In the genomic region with DNA sequence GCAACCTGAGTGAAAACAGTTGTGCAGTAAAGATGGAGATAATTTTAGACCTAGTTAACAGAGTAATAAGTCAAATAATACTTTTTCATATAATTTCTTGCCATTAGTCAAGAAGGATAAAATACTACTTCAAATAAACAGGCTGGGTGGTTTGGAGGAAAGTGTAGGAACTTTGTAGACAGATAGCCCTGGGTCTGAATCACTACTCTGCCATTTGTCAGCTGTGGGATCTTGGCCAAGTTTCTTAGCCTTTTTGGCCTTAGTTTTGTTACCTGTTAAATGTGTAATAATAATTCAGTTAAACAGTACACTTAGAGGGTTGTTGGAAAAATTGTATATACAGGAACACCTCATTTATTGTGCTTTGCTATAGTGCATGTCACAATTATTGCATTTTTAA, we compare ENCODE assay signal across 23 cellular contexts.
DNase-seq lines count a peak whose midpoint lies in the region; ATAC-seq and TF ChIP-seq lines count a peak whose summit lies in the region.
"Had no signal": no experiment of that assay in that cellular context is flagged by ENCODE, and none has a peak within 500 bp of the region (broad histone marks: within the 10 kb centered on the region; RNA-seq: fewer than 3 reads in every experiment).

No MANE protein-coding gene starts in this region.

- H2BK5ac ChIP-seq in IMR-90 (ENCODE audit: low read depth, low read length, poor library complexity, severe bottlenecking): no peak overlapping the region
- H2BK5ac ChIP-seq in neuronal stem cell (ENCODE audit: low read length): no peak overlapping the region

- no peak for ATAC-seq in IMR-90 (ENCODE audit: low read depth)
- ATAC-seq in HG02885 (IDR thresholded peaks at IDR 0.05; ENCODE audit: poor library complexity, unreplicated experiment): no peak
- ATAC-seq: HepG2 had no signal

- dilution Hi-C loops in IMR-90 (cut with HindIII; ENCODE audit: low sequenced_read_pairs, unreplicated experiment): no loop called here

- H2AK9ac ChIP-seq in IMR-90 (replicated peaks; ENCODE audit: low read depth, low read length, poor library complexity): no peak overlapping the region

- H4K8ac ChIP-seq in IMR-90 (ENCODE audit: low read depth in 2 of 2, low read length in 2 of 2) (no peak overlapping the region), neuronal stem cell (ENCODE audit: low read depth, low read length) (no peak overlapping the region)

- H3K14ac ChIP-seq in IMR-90 (replicated peaks; ENCODE audit: low read depth, low read length) (no peak overlapping the region), neuronal stem cell (ENCODE audit: low read length) (no peak overlapping the region)

- H3K27me3 ChIP-seq in IMR-90 (ENCODE audit: control insufficient read depth, insufficient read depth, low read length): no peaks in the 10 kb centered on the region; the same call in 1 of the 2 replicates
- no peaks in the 10 kb centered on the region for H3K27me3 ChIP-seq in SK-N-SH (ENCODE audit: insufficient read depth)
- no peaks in the 10 kb centered on the region for H3K27me3 ChIP-seq in neuronal stem cell (ENCODE audit: control insufficient read depth in 3 of 3, insufficient read depth in 3 of 3, low read depth in 1 of 3, low read length in 3 of 3)
- H3K27me3 ChIP-seq: BE2C had no signal

- H3K4me2 ChIP-seq in IMR-90 (ENCODE audit: low read depth, low read length) (no peak overlapping the region), SK-N-SH (no peak overlapping the region), neuronal stem cell (ENCODE audit: insufficient read depth, low read length, poor library complexity, severe bottlenecking) (no peak overlapping the region)
- H3K4me2 ChIP-seq: PC-9 had no signal

- BruUV-seq in IMR-90 (replicated peaks; lab: Mats Ljungman, UMichigan): no TSS peak

- H3K23ac ChIP-seq in IMR-90 (ENCODE audit: low read depth, low read length) (no peak overlapping the region), neuronal stem cell (ENCODE audit: low read depth, low read length, poor library complexity) (no peak overlapping the region)

- H3K27me3 Mint-ChIP-seq in activated T-helper 1 cell treated with anti-CD3 and anti-CD28 coated beads, Interleukin-12 subunit alpha, Interleukin-12 subunit beta, Interleukin-2, Interleukin-4 antibody, amounts not matched to agents 30 ng/mL and 10 ng/mL and 1 ng/mL, durations not matched to agents 14 hours and 24 hours and 36 hours (ENCODE audit: insufficient read depth): no peaks in the 10 kb centered on the region

- intact Hi-C loops in IMR-90 (cut with micrococcal nuclease): no loop called here
- intact Hi-C loops in activated T-helper 1 cell treated with anti-CD3 and anti-CD28 coated beads, Interleukin-12 subunit alpha, Interleukin-12 subunit beta, Interleukin-2, Interleukin-4 antibody, amounts not matched to agents 30 ng/mL and 10 ng/mL and 1 ng/mL, durations not matched to agents 14 hours and 24 hours and 36 hours (cut with micrococcal nuclease): no loop called here

- H2AK5ac ChIP-seq in IMR-90 (ENCODE audit: low read depth, low read length) (no peak overlapping the region), neuronal stem cell (ENCODE audit: low read depth, low read length) (no peak overlapping the region)

- H4K91ac ChIP-seq in IMR-90 (ENCODE audit: insufficient read depth, low read depth, low read length) (no peak overlapping the region), neuronal stem cell (ENCODE audit: low read depth, low read length, poor library complexity) (no peak overlapping the region)

- H3K79me1 ChIP-seq in IMR-90 (ENCODE audit: low read depth in 1 of 2, low read length in 2 of 2): no peaks in the 10 kb centered on the region
- no peaks in the 10 kb centered on the region for H3K79me1 ChIP-seq in neuronal stem cell (ENCODE audit: low read depth, low read length)

- no peaks in the 10 kb centered on the region for H3K36me3 Mint-ChIP-seq in activated T-helper 1 cell treated with anti-CD3 and anti-CD28 coated beads, Interleukin-12 subunit alpha, Interleukin-12 subunit beta, Interleukin-2, Interleukin-4 antibody, amounts not matched to agents 30 ng/mL and 10 ng/mL and 1 ng/mL, durations not matched to agents 14 hours and 24 hours and 36 hours (ENCODE audit: low read depth)

- no peak overlapping the region for H3K4me3 ChIP-seq in IMR-90 (ENCODE audit: insufficient read depth, low read depth, low read length)
- no peak overlapping the region for H3K4me3 ChIP-seq in SK-N-SH (ENCODE audit: low read depth in 2 of 2, low read length in 1 of 2)
- H3K4me3 ChIP-seq in epithelial cell of esophagus (ENCODE audit: low read length): no peak overlapping the region
- H3K4me3 ChIP-seq in neuronal stem cell (ENCODE audit: low read length in 2 of 2): no peak overlapping the region
- H3K4me3 ChIP-seq: PC-9 had no signal

- H3K56ac ChIP-seq in IMR-90 (ENCODE audit: extremely low read depth, insufficient read depth, low read length): no peak overlapping the region

- TF ChIP-seq CTCF in IMR-90 (conservative IDR thresholded peaks at IDR 0.05; ENCODE audit: low read depth, low read length) (no peak), SK-N-SH (IDR thresholded peaks at IDR 0.05) (no peak), epithelial cell of esophagus (IDR thresholded peaks at IDR 0.05; ENCODE audit: insufficient read depth, low read depth, low read length, missing control alignments) (no peak)

- H3K4me1 Mint-ChIP-seq in activated T-helper 1 cell treated with anti-CD3 and anti-CD28 coated beads, Interleukin-12 subunit alpha, Interleukin-12 subunit beta, Interleukin-2, Interleukin-4 antibody, amounts not matched to agents 30 ng/mL and 10 ng/mL and 1 ng/mL, durations not matched to agents 14 hours and 24 hours and 36 hours (ENCODE audit: low read depth): no peaks in the 10 kb centered on the region

- no peaks in the 10 kb centered on the region for H3K9me1 ChIP-seq in IMR-90 (ENCODE audit: insufficient read depth, low read length)

- no peak overlapping the region for H3K4me3 Mint-ChIP-seq in activated T-helper 1 cell treated with anti-CD3 and anti-CD28 coated beads, Interleukin-12 subunit alpha, Interleukin-12 subunit beta, Interleukin-2, Interleukin-4 antibody, amounts not matched to agents 30 ng/mL and 10 ng/mL and 1 ng/mL, durations not matched to agents 14 hours and 24 hours and 36 hours
- H3K4me3 Mint-ChIP-seq: H9, HFFc6 had no signal

- H2BK15ac ChIP-seq in IMR-90 (ENCODE audit: low read depth, low read length): no peak overlapping the region
- no peak overlapping the region for H2BK15ac ChIP-seq in neuronal stem cell (ENCODE audit: low read length)

- no peak for TF ChIP-seq POLR2A in IMR-90 (IDR thresholded peaks at IDR 0.05; ENCODE audit: low read depth, low read length)

- H2BK120ac ChIP-seq in IMR-90 (ENCODE audit: low read depth, low read length) (no peak overlapping the region), neuronal stem cell (ENCODE audit: low read depth, low read length) (no peak overlapping the region)

- H3K4ac ChIP-seq in IMR-90 (ENCODE audit: low read depth, low read length): no peak overlapping the region
- H3K4ac ChIP-seq in neuronal stem cell (ENCODE audit: low read length): no peak overlapping the region

- DNase-seq in IMR-90 (peak; percentile 31), SK-N-SH (no peak), epithelial cell of esophagus (ENCODE audit: low read depth) (peak; percentile 36), myocyte (ENCODE audit: low read depth) (peak; percentile 38), T-helper 9 cell (no peak), neuronal stem cell (ENCODE audit: low spot score) (no peak)
- no peak for DNase-seq in activated T-helper 1 cell treated with anti-CD3 and anti-CD28 coated beads, Interleukin-12 subunit alpha, Interleukin-12 subunit beta, Interleukin-2, Interleukin-4 antibody, amounts not matched to agents 30 ng/mL and 10 ng/mL and 1 ng/mL, durations not matched to agents 14 hours and 24 hours and 36 hours (ENCODE audit: low spot score)
- DNase-seq: BE2C, DMS53, EL, H9, HFFc6, KBM-7, NCI-H1105 treated with DMSO at 0.1 percent for 48 hours, NCI-H1694, NCI-H2081 treated with DMSO at 0.1 percent for 48 hours, NCI-H446 treated with DMSO at 0.1 percent for 48 hours, NCI-H526 treated with DMSO at 0.1 percent for 48 hours, PC-9, SIG-M5 had no signal

- peaks cover 17% of the 10 kb centered on the region for H3F3A ChIP-seq in SK-N-SH (replicated peaks; ENCODE audit: insufficient read depth)

- H2AFZ ChIP-seq in IMR-90 (replicated peaks; ENCODE audit: low read length, poor library complexity) (no peak overlapping the region), SK-N-SH (ENCODE audit: low read depth) (no peak overlapping the region), neuronal stem cell (ENCODE audit: low read length) (no peak overlapping the region)
- H2AFZ ChIP-seq: PC-9 had no signal

- H4K20me1 ChIP-seq in IMR-90 (ENCODE audit: insufficient read depth, low read length) (no peaks in the 10 kb centered on the region), SK-N-SH (ENCODE audit: insufficient read depth) (0 out of 2 replicates have a peak, but pooled peaks cover 4% of the 10 kb centered on the region)

- no peak overlapping the region for H3K27ac ChIP-seq in IMR-90 (ENCODE audit: insufficient read depth, low read length)
- no peak overlapping the region for H3K27ac ChIP-seq in SK-N-SH (ENCODE audit: low read depth in 2 of 2, low read length in 1 of 2)
- H3K27ac ChIP-seq in neuronal stem cell (replicated peaks; ENCODE audit: low read length): no peak overlapping the region
- H3K27ac ChIP-seq: PC-9, RWPE1 had no signal

- no peak overlapping the region for H3K27ac Mint-ChIP-seq in activated T-helper 1 cell treated with anti-CD3 and anti-CD28 coated beads, Interleukin-12 subunit alpha, Interleukin-12 subunit beta, Interleukin-2, Interleukin-4 antibody, amounts not matched to agents 30 ng/mL and 10 ng/mL and 1 ng/mL, durations not matched to agents 14 hours and 24 hours and 36 hours
- H3K27ac Mint-ChIP-seq: HFFc6 had no signal

- TF ChIP-seq EP300 in SK-N-SH (IDR thresholded peaks at IDR 0.05; ENCODE audit: borderline replicate concordance in 1 of 2, low read depth in 1 of 2, low read length in 1 of 2): no peak

- H3K79me2 ChIP-seq in SK-N-SH (ENCODE audit: insufficient read depth): no peaks in the 10 kb centered on the region

- in situ Hi-C loops in IMR-90 (cut with MboI; ENCODE audit: low sequenced_read_pairs): no loop called here

- TF ChIP-seq RAD21 in IMR-90 (IDR thresholded peaks at IDR 0.05; ENCODE audit: low read length) (no peak), SK-N-SH (IDR thresholded peaks at IDR 0.05; ENCODE audit: low read length) (no peak)

- POLR2A ChIA-PET in IMR-90 (lab: Charles Lee; ENCODE audit: unreplicated experiment): no interaction called here
- POLR2A ChIA-PET in SK-N-SH (lab: Yijun Ruan, JAX): no interaction called here

- H3K9ac ChIP-seq in IMR-90 (ENCODE audit: low read depth, low read length) (no peak overlapping the region), SK-N-SH (no peak overlapping the region), neuronal stem cell (ENCODE audit: low read depth, low read length, poor library complexity) (no peak overlapping the region)

- no peaks in the 10 kb centered on the region for H3K9me3 Mint-ChIP-seq in activated T-helper 1 cell treated with anti-CD3 and anti-CD28 coated beads, Interleukin-12 subunit alpha, Interleukin-12 subunit beta, Interleukin-2, Interleukin-4 antibody, amounts not matched to agents 30 ng/mL and 10 ng/mL and 1 ng/mL, durations not matched to agents 14 hours and 24 hours and 36 hours
- H3K9me3 Mint-ChIP-seq: H9, HFFc6 had no signal

- no peak overlapping the region for H2BK12ac ChIP-seq in neuronal stem cell (ENCODE audit: low read length)

- H3K4me1 ChIP-seq in IMR-90 (ENCODE audit: control insufficient read depth, insufficient read depth, low read length) (peaks cover 2% of the 10 kb centered on the region; the same call in 1 of the 2 replicates), SK-N-SH (ENCODE audit: control insufficient read depth in 1 of 2, insufficient read depth in 2 of 2, low read depth in 1 of 2, low read length in 1 of 2) (peaks cover 0 to 13% of the 10 kb centered on the region in 2 experiments; a peak in 2 of 4 replicates), neuronal stem cell (ENCODE audit: control insufficient read depth in 2 of 2, insufficient read depth in 1 of 2, low read depth in 1 of 2, low read length in 2 of 2) (peaks cover 0 to 1% of the 10 kb centered on the region in 2 donors)
- H3K4me1 ChIP-seq: BE2C had no signal

- H3K36me3 ChIP-seq in IMR-90 (ENCODE audit: control insufficient read depth, insufficient read depth, low read length): no peaks in the 10 kb centered on the region
- H3K36me3 ChIP-seq in SK-N-SH (replicated peaks in 1 of 2; ENCODE audit: control insufficient read depth in 1 of 2, insufficient read depth in 2 of 2, low read length in 1 of 2): no peaks in the 10 kb centered on the region
- no peaks in the 10 kb centered on the region for H3K36me3 ChIP-seq in neuronal stem cell (replicated peaks in 1 of 2; ENCODE audit: control insufficient read depth in 2 of 2, insufficient read depth in 2 of 2, low read length in 2 of 2)
- H3K36me3 ChIP-seq: BE2C had no signal

- CTCF ChIA-PET in IMR-90 (lab: Yijun Ruan, JAX): no interaction called here
- CTCF ChIA-PET in SK-N-SH (lab: Yijun Ruan, JAX): interaction anchor here (0.9 kb wide), 1 partner anchor 23 kb away, joined by 3 read pairs; no protein-coding TSS in a partner anchor

- H2BK20ac ChIP-seq in IMR-90 (ENCODE audit: low read depth, low read length): no peak overlapping the region

- H3K9me2 ChIP-seq in SK-N-SH: no peaks in the 10 kb centered on the region

- no peak overlapping the region for H4K5ac ChIP-seq in IMR-90 (ENCODE audit: low read depth, low read length)

- H3K18ac ChIP-seq in IMR-90 (ENCODE audit: low read depth, low read length) (no peak overlapping the region), neuronal stem cell (ENCODE audit: low read length) (no peak overlapping the region)

- no peaks in the 10 kb centered on the region for H3K9me3 ChIP-seq in IMR-90 (ENCODE audit: control insufficient read depth, insufficient read depth, low read length)
- H3K9me3 ChIP-seq in SK-N-SH: no peaks in the 10 kb centered on the region
- H3K9me3 ChIP-seq in neuronal stem cell (replicated peaks in 1 of 2; ENCODE audit: control insufficient read depth in 2 of 2, insufficient read depth in 1 of 2, low read depth in 1 of 2, low read length in 2 of 2): no peaks in the 10 kb centered on the region
- H3K9me3 ChIP-seq: BE2C had no signal

Comparison
In these comparisons a context has a peak if more than half of its experiments do, and no peak if none do; other contexts are left out.
1. DNase-seq: peak in IMR-90 (single experiment), epithelial cell of esophagus (single experiment) and myocyte (single experiment); none in SK-N-SH (single experiment), T-helper 9 cell (single experiment), activated T-helper 1 cell treated with anti-CD3 and anti-CD28 coated beads, Interleukin-12 subunit alpha, Interleukin-12 subunit beta, Interleukin-2, Interleukin-4 antibody, amounts not matched to agents 30 ng/mL and 10 ng/mL and 1 ng/mL, durations not matched to agents 14 hours and 24 hours and 36 hours (single experiment) and neuronal stem cell (single experiment).